ENCODE assay signal across 8 cellular contexts in genomic region chr19:19944583-19944880, GRCh38. TPM values are rescaled to one million over a fixed set of nuclear protein-coding genes. Genes with fewer than 3 reads are reported as not detected.
"Had no signal": no experiment of that assay in that cellular context is flagged by ENCODE, and none has a peak within 500 bp of the region (broad histone marks: within the 10 kb centered on the region; RNA-seq: fewer than 3 reads in every experiment).

No MANE protein-coding gene starts in this region.

- ATAC-seq: HepG2 had no signal

- H3K4me3 Mint-ChIP-seq: IgD-negative memory B cell had no signal

- H3K27ac Mint-ChIP-seq: IgD-negative memory B cell had no signal

- FAIRE-seq: HepG2, HTR-8/SVneo had no signal

- DNase-seq: IMR-90, KBM-7, KG1 had no signal

- H3K4me1 Mint-ChIP-seq: IgD-negative memory B cell had no signal

- H3K36me3 Mint-ChIP-seq: IgD-negative memory B cell had no signal

- H3K27ac ChIP-seq: HL-60 had no signal

- H3K27me3 Mint-ChIP-seq: IgD-negative memory B cell had no signal

RNA-seq across cellular contexts. Expression of gene ZNF93, which starts 43.8 kb away (rescaled TPM):
- total RNA-seq: HT-29 had no signal
